ENCODE assay signal across 22 cellular contexts in genomic region chr12:107493646-107494045, GRCh38.
"Had no signal": no experiment of that assay in that cellular context is flagged by ENCODE, and none has a peak within 500 bp of the region (broad histone marks: within the 10 kb centered on the region; RNA-seq: fewer than 3 reads in every experiment).

No MANE protein-coding gene starts in this region.

- H3K9me3 ChIP-seq: lower lobe of right lung, psoas muscle, right atrium auricular region, stomach, uterus had no signal

- ATAC-seq: activated T-cell treated with anti-CD3 and anti-CD28 coated beads, Interleukin-2, amount 50 U/mL, for 4 hours; lower lobe of right lung; psoas muscle; stimulated activated effector memory CD8-positive, alpha-beta T cell treated with anti-CD3 and anti-CD28 coated beads, Interleukin-12 subunit alpha, Interleukin-12 subunit beta, amount 100 ng/mL, for 72 hours had no signal

- H3K9me3 Mint-ChIP-seq: activated naive CD8-positive, alpha-beta T cell treated with anti-CD3 and anti-CD28 coated beads for 36 hours; activated T-cell treated with anti-CD3 and anti-CD28 coated beads, Interleukin-2, amount 50 U/mL, for 4 hours; activated T-helper 2 cell treated with anti-CD3 and anti-CD28 coated beads, Interferon-gamma antibody, Interleukin-2, Interleukin-4, amounts not matched to agents 10 μg/mL and 5 μg/mL and 100 μg/mL, durations not matched to agents 14 hours and 24 hours and 36 hours; neural progenitor cell; stimulated activated effector memory CD8-positive, alpha-beta T cell treated with anti-CD3 and anti-CD28 coated beads, Interleukin-12 subunit alpha, Interleukin-12 subunit beta, amount 100 ng/mL, for 72 hours had no signal

- H3K27ac Mint-ChIP-seq: activated naive CD8-positive, alpha-beta T cell treated with anti-CD3 and anti-CD28 coated beads for 36 hours; activated T-helper 2 cell treated with anti-CD3 and anti-CD28 coated beads, Interferon-gamma antibody, Interleukin-2, Interleukin-4, amounts not matched to agents 10 μg/mL and 5 μg/mL and 100 μg/mL, durations not matched to agents 14 hours and 24 hours and 36 hours; neural progenitor cell had no signal

- H3K27ac ChIP-seq: lower lobe of right lung, neural progenitor cell, psoas muscle, right atrium auricular region, stomach, uterus had no signal

- H3K4me3 ChIP-seq: lower lobe of right lung, neural progenitor cell, psoas muscle, right atrium auricular region, stomach, uterus had no signal

- H3K9ac ChIP-seq: neural progenitor cell had no signal

- H3K4me3 Mint-ChIP-seq: activated naive CD8-positive, alpha-beta T cell treated with anti-CD3 and anti-CD28 coated beads for 36 hours; activated T-cell treated with anti-CD3 and anti-CD28 coated beads, Interleukin-2, amount 50 U/mL, for 4 hours; neural progenitor cell; stimulated activated effector memory CD8-positive, alpha-beta T cell treated with anti-CD3 and anti-CD28 coated beads, Interleukin-12 subunit alpha, Interleukin-12 subunit beta, amount 100 ng/mL, for 72 hours had no signal

- DNase-seq: activated CD4-positive, alpha-beta T cell treated with anti-CD3 and anti-CD28 coated beads for 1 hour; activated CD4-positive, alpha-beta T cell treated with anti-CD3 and anti-CD28 coated beads, Interleukin-2, amount 50 U/mL, for 1 hour; activated CD8-positive, alpha-beta memory T cell treated with anti-CD3 and anti-CD28 coated beads, Interleukin-2, amount 50 U/mL, for 48 hours; activated naive CD4-positive, alpha-beta T cell; activated naive CD8-positive, alpha-beta T cell treated with anti-CD3 and anti-CD28 coated beads for 36 hours; activated T-cell treated with anti-CD3 and anti-CD28 coated beads, Interleukin-2, amount 50 U/mL, for 4 hours; cerebellar nuclear complex; foreskin fibroblast; lower lobe of right lung; mesendoderm; naive thymus-derived CD4-positive, alpha-beta T cell; psoas muscle; stimulated activated CD4-positive, alpha-beta T cell treated with anti-CD3 and anti-CD28 coated beads, Interleukin-2, amount 100 ng/mL, for 24 hours; stomach; T-helper 9 cell; trophoblast cell; uterus had no signal

- FAIRE-seq: astrocyte had no signal

- H2AFZ ChIP-seq: neural progenitor cell had no signal

- H3K4me2 ChIP-seq: neural progenitor cell had no signal

- H3K27me3 ChIP-seq: neural progenitor cell, right atrium auricular region, uterus had no signal

- H3K4me1 ChIP-seq: lower lobe of right lung, neural progenitor cell, psoas muscle, stomach, uterus had no signal

- H3K27me3 Mint-ChIP-seq: activated naive CD8-positive, alpha-beta T cell treated with anti-CD3 and anti-CD28 coated beads for 36 hours; naive thymus-derived CD4-positive, alpha-beta T cell had no signal

- H3K36me3 ChIP-seq: lower lobe of right lung, neural progenitor cell, right atrium auricular region, stomach, uterus had no signal
